26 cellular contexts compared by ENCODE assay signal in genomic region chr6:12094689-12095088, GRCh38.
"Had no signal": no experiment of that assay in that cellular context is flagged by ENCODE, and none has a peak within 500 bp of the region (broad histone marks: within the 10 kb centered on the region; RNA-seq: fewer than 3 reads in every experiment).

No MANE protein-coding gene starts in this region.

- H3K27me3 ChIP-seq: MG63, Peyer's patch, SJCRH30 had no signal

- H3K27ac ChIP-seq: Peyer's patch, RWPE1, SJCRH30 had no signal

- H3K4me1 ChIP-seq: Peyer's patch, SJCRH30 had no signal

- H3K4me2 ChIP-seq: SK-N-SH had no signal

- H3K36me3 ChIP-seq: Peyer's patch, SJCRH30 had no signal

- H3K9me3 Mint-ChIP-seq: central memory CD8-positive, alpha-beta T cell; T-helper 1 cell treated with Interleukin-12 subunit alpha and Interleukin-12 subunit beta and Interleukin-4 antibody, amounts not matched to agents 30 μg/mL and 1 μg/mL, for 36 hours had no signal

- H3K4me3 ChIP-seq: MG63, Peyer's patch, SJCRH30 had no signal

- H3K9ac ChIP-seq: SK-N-SH had no signal

- ATAC-seq: activated CD8-positive, alpha-beta T cell treated with anti-CD3 and anti-CD28 coated beads, Interleukin-2, amount 10 ng/mL, durations not matched to agents 7 days and 5 days; WTC11 had no signal

- H3K4me3 Mint-ChIP-seq: activated CD8-positive, alpha-beta T cell treated with anti-CD3 and anti-CD28 coated beads, Interleukin-2, amount 10 ng/mL, durations not matched to agents 7 days and 5 days; brain; central memory CD8-positive, alpha-beta T cell; T-helper 1 cell treated with Interleukin-12 subunit alpha and Interleukin-12 subunit beta and Interleukin-4 antibody, amounts not matched to agents 30 μg/mL and 1 μg/mL, for 36 hours; WTC11 had no signal

- DNase-seq: activated CD4-positive, alpha-beta T cell treated with anti-CD3 and anti-CD28 coated beads for 48 hours; activated CD4-positive, alpha-beta T cell treated with anti-CD3 and anti-CD28 coated beads, Interleukin-2, amount 50 U/mL, for 4 hours; activated CD4-positive, CD25-positive, alpha-beta regulatory T cell treated with anti-CD3 and anti-CD28 coated beads, Interleukin-2, amount 50 U/mL, for 72 hours; activated CD8-positive, alpha-beta memory T cell treated with anti-CD3 and anti-CD28 coated beads, Interleukin-2, amount 50 U/mL, for 48 hours; activated CD8-positive, alpha-beta T cell treated with anti-CD3 and anti-CD28 coated beads, Interleukin-2, amount 10 ng/mL, durations not matched to agents 7 days and 5 days; activated naive CD4-positive, alpha-beta T cell treated with anti-CD3 and anti-CD28 coated beads, Interleukin-2, amount 50 U/mL, for 16 hours; activated T-cell treated with anti-CD3 and anti-CD28 coated beads, Interleukin-2, amount 50 U/mL, for 1 hour; amygdala; MG63; MV-4-11; NCI-H1092 treated with DMSO at 0.1 percent for 48 hours; NCI-H1417 treated with DMSO at 0.1 percent for 48 hours; NCI-H1694; NCI-H2029 treated with DMSO at 0.1 percent for 48 hours; NCI-H446; NCI-H524; Peyer's patch; Right ventricle myocardium superior; SJCRH30; SK-N-SH; T-helper 9 cell had no signal

- H3K27ac Mint-ChIP-seq: activated CD8-positive, alpha-beta T cell treated with anti-CD3 and anti-CD28 coated beads, Interleukin-2, amount 10 ng/mL, durations not matched to agents 7 days and 5 days; brain; T-helper 1 cell treated with Interleukin-12 subunit alpha and Interleukin-12 subunit beta and Interleukin-4 antibody, amounts not matched to agents 30 μg/mL and 1 μg/mL, for 36 hours; WTC11 had no signal

- H3K27me3 Mint-ChIP-seq: brain; central memory CD8-positive, alpha-beta T cell had no signal

- H3K9me3 ChIP-seq: MG63, SJCRH30, SK-N-SH had no signal
